In the genomic region with DNA sequence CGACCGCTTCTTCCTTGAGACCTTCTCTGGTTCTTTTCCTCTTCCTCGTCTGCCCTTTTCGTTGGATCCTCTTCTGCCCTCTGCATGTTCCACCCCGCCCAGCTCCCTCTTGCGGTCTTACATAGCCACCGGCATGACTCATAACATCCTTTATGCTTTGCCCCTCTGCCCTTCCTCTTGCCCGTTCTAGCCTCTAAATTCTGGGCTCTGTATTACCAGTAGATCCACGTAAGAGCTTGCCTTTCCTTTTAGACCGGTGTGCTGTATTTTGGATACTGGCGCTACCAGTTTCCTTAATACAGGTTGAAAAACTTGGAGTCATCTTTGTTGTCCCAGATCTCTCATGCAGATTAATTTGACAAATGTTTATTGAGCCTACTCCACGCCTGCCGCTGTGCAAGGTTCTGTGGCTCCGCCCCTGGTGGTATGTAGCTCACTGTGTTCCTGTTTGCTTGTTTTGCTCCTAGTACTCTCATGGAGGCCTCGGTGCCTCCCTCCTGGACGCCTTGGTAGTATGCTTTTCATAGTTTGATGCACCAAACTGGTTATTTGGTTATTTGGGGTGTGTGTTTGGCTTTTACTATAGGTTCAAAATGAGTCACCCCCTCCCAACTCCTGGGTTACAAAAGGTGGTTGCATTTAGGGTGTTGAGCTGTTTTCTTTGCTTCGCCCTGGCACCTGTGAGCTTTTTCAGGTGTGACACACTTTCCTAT, we compare ENCODE assay signal across 8 cellular contexts. TPM values are rescaled to one million over a fixed set of nuclear protein-coding genes. Genes with fewer than 3 reads are reported as not detected.
DNase-seq lines count a peak whose midpoint lies in the region; ATAC-seq and TF ChIP-seq lines count a peak whose summit lies in the region.

No MANE protein-coding gene starts in this region.

- peak; percentile 58 for ATAC-seq in GM21390 (IDR thresholded peaks at IDR 0.05; ENCODE audit: unreplicated experiment)

- peak; percentile 48 for TF ChIP-seq CTCF in RWPE1 (conservative IDR thresholded peaks at IDR 0.05; ENCODE audit: low read depth)

- DNase-seq in Caki2 (ENCODE audit: low read depth), result peak; percentile 80
- DNase-seq in RWPE1 (ENCODE audit: low spot score), result peak; percentile 82
- peak; percentile 91 for DNase-seq in activated effector memory CD4-positive, alpha-beta T cell treated with anti-CD3 and anti-CD28 coated beads, Interleukin-2, amount 50 U/mL, for 16 hours
- DNase-seq in foreskin melanocyte, result peak; percentile 71
- peak; percentile 8 for DNase-seq in occipital lobe (lab: John Stamatoyannopoulos, UW)

- POLR2A ChIA-PET in RWPE1 (lab: Yijun Ruan, JAX; ENCODE audit: low non-redundant PET), result interaction anchor here (0.6 to 2.1 kb wide), 2 partner anchors 23 to 335 kb away, joined by 3 to 10 read pairs; partner anchors contain the start of gene MTIF3

- H3K9ac ChIP-seq in HUES48 (ENCODE audit: low read depth, low read length), result no peak overlapping the region

- no peaks in the 10 kb centered on the region for H3K9me3 ChIP-seq in HUES48 (ENCODE audit: control insufficient read depth, insufficient read depth, low read length)
- no peaks in the 10 kb centered on the region for H3K9me3 ChIP-seq in thymus (ENCODE audit: control insufficient read depth)

- H3K4me3 ChIP-seq in HUES48 (ENCODE audit: low read depth, low read length) (peak overlapping the region; percentile 85), thymus (ENCODE audit: low read length) (peak overlapping the region; percentile 76)

- in situ Hi-C loops in Caki2 (cut with HindIII; ENCODE audit: low pct_unique_long_range_greater_than_20kb, low sequenced_read_pairs), result no loop called here

- H3K27me3 ChIP-seq in HUES48 (ENCODE audit: control insufficient read depth, insufficient read depth, low read length) (peaks cover 6% of the 10 kb centered on the region), thymus (ENCODE audit: control insufficient read depth, insufficient read depth) (no peaks in the 10 kb centered on the region)

- CTCF ChIA-PET in RWPE1 (lab: Yijun Ruan, JAX), result interaction anchor here (0.5 to 2.3 kb wide), 7 partner anchors 11 to 454 kb away, joined by 3 to 11 read pairs (median 4); no protein-coding TSS in a partner anchor

- H3K4me1 ChIP-seq in HUES48 (ENCODE audit: control insufficient read depth, insufficient read depth, low read length) (peaks cover 24% of the 10 kb centered on the region), thymus (ENCODE audit: control insufficient read depth, insufficient read depth, low read length) (peaks cover 19% of the 10 kb centered on the region)

- H3K36me3 ChIP-seq in HUES48 (ENCODE audit: control insufficient read depth, insufficient read depth, low read length), result peaks cover 44% of the 10 kb centered on the region
- H3K36me3 ChIP-seq in thymus (ENCODE audit: control insufficient read depth, insufficient read depth), result peaks cover 8% of the 10 kb centered on the region

- H3K27ac ChIP-seq in HUES48 (ENCODE audit: low read depth, low read length), result no peak overlapping the region
- H3K27ac ChIP-seq in RWPE1, result peak overlapping the region; percentile 93
- peak overlapping the region; percentile 97 for H3K27ac ChIP-seq in thymus (ENCODE audit: low read depth)

- whole genome bisulfite sequencing in thymus, result 4% methylated on average over 17 of the region's 17 CpGs

RNA-seq across cellular contexts. Expression of gene GTF3A, which starts 1.7 kb away (rescaled TPM):
- 137 and 162 TPM in 2 replicates for total RNA-seq in Caki2 (2014; rRNA removed; shearing (Covaris generic); ENCODE audit: low replicate concordance)
- total RNA-seq in occipital lobe, result 68.0 TPM
- polyA plus RNA-seq in thymus, result 293 TPM

RNA-seq across cellular contexts. Expression of gene MTIF3, which starts 24.3 kb away (rescaled TPM):
- 44.6 and 46.2 TPM in 2 replicates for total RNA-seq in Caki2 (2014; rRNA removed; shearing (Covaris generic); ENCODE audit: low replicate concordance)
- total RNA-seq in occipital lobe, result 50.2 TPM
- polyA plus RNA-seq in thymus, result 134 TPM

Comparison
In these comparisons a context has a peak if more than half of its experiments do, and no peak if none do; other contexts are left out.
1. DNase-seq: peak in every context shown above with its lines; median percentile 91 in activated effector memory CD4-positive, alpha-beta T cell treated with anti-CD3 and anti-CD28 coated beads, Interleukin-2, amount 50 U/mL, for 16 hours; 82 in RWPE1; 80 in Caki2; 71 in foreskin melanocyte; 8 in occipital lobe.